ENCODE assay signal across 16 cellular contexts in the genomic region with DNA sequence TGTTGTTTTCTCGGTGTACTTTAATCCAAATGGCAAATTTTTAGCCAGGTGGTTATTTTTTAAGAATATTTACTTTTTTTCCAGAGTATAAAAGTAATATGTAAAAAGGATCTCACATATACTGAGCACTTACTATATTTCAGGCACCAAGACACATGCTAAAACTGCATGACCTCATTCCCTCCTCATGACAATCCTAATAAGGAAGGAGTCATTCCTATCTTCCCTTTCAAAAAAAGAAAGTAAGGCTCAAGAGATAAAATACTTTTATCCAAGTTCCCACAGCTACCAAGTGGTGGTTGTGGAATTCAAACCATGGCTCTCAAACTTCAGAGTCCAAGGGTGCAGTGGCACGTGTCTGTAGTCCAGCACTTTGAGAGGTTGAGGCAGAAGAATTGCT. TPM values are rescaled to one million over a fixed set of nuclear protein-coding genes. Genes with fewer than 3 reads are reported as not detected.
DNase-seq lines count a peak whose midpoint lies in the region; ATAC-seq and TF ChIP-seq lines count a peak whose summit lies in the region.
"Had no signal": no experiment of that assay in that cellular context is flagged by ENCODE, and none has a peak within 500 bp of the region (broad histone marks: within the 10 kb centered on the region; RNA-seq: fewer than 3 reads in every experiment).

No MANE protein-coding gene starts in this region.

- H3K4me3 Mint-ChIP-seq in natural killer cell treated with Interleukin-12 subunit alpha and Interleukin-12 subunit beta and Interleukin-15 and Interleukin-18, amount 100 ng/mL, for 72 hours, result no peak overlapping the region
- H3K4me3 Mint-ChIP-seq: activated naive CD8-positive, alpha-beta T cell had no signal

- 60 to 79% methylated on average over 2 of the region's 2 CpGs for WGBS in heart right ventricle, 2 donors
- WGBS in esophagus squamous epithelium, 2 donors, result 85 to 98% methylated on average over 2 of the region's 2 CpGs

- peak overlapping the region; percentile 57 to 80 for H3K27ac Mint-ChIP-seq in natural killer cell treated with Interleukin-12 subunit alpha and Interleukin-12 subunit beta and Interleukin-15 and Interleukin-18, amount 100 ng/mL, for 72 hours
- H3K27ac Mint-ChIP-seq: activated naive CD8-positive, alpha-beta T cell had no signal

- TF ChIP-seq POLR2A in esophagus squamous epithelium (IDR thresholded peaks at IDR 0.05), result no peak

- peak overlapping the region in 8 of 10 donors; percentile 39 to 83 (median 70) for H3K27ac ChIP-seq in heart right ventricle
- H3K27ac ChIP-seq in esophagus squamous epithelium, result peak overlapping the region; percentile 1 to 80 (median 70)
- H3K27ac ChIP-seq: ovary had no signal

- peaks cover 0 to 20% (median 0%) of the 10 kb centered on the region in 9 donors for H3K36me3 ChIP-seq in heart right ventricle
- H3K36me3 ChIP-seq in esophagus squamous epithelium, result peaks cover 0 to 12% (median 0%) of the 10 kb centered on the region in 3 donors
- H3K36me3 ChIP-seq: ovary had no signal

- H3K9me3 ChIP-seq in heart right ventricle, result no peaks in the 10 kb centered on the region
- no peaks in the 10 kb centered on the region for H3K9me3 ChIP-seq in esophagus squamous epithelium
- H3K9me3 ChIP-seq: ovary had no signal

- ATAC-seq in heart right ventricle, result no peak
- no peak for ATAC-seq in Right ventricle myocardium superior (ENCODE audit: poor library complexity)
- ATAC-seq in natural killer cell treated with Interleukin-12 subunit alpha and Interleukin-12 subunit beta and Interleukin-15 and Interleukin-18, amount 100 ng/mL, for 72 hours, result no peak
- ATAC-seq in HG03280 (IDR thresholded peaks at IDR 0.05; ENCODE audit: unreplicated experiment), result no peak
- ATAC-seq in HG02678 (IDR thresholded peaks at IDR 0.05; ENCODE audit: unreplicated experiment), result no peak

- intact Hi-C loops in heart right ventricle (cut with DNase I), result no loop called here
- intact Hi-C loops in Right ventricle myocardium superior (cut with DNase I), result no loop called here
- intact Hi-C loops in esophagus squamous epithelium (cut with DNase I), result no loop called here

- TF ChIP-seq CTCF in heart right ventricle (IDR thresholded peaks at IDR 0.05) (no peak), esophagus squamous epithelium (IDR thresholded peaks at IDR 0.05) (no peak)

- H3K27me3 ChIP-seq in heart right ventricle (no peaks in the 10 kb centered on the region), esophagus squamous epithelium (no peaks in the 10 kb centered on the region)
- H3K27me3 ChIP-seq: ovary had no signal

- DNase-seq in heart right ventricle, result no peak
- DNase-seq in Right ventricle myocardium superior, result no peak
- no peak for DNase-seq in esophagus squamous epithelium (lab: John Stamatoyannopoulos, UW)
- no peak for DNase-seq in natural killer cell treated with Interleukin-12 subunit alpha and Interleukin-12 subunit beta and Interleukin-15 and Interleukin-18, amount 100 ng/mL, for 72 hours (ENCODE audit: low spot score)
- DNase-seq in GM19240 (ENCODE audit: insufficient read length, low spot score), result no peak
- DNase-seq in activated effector memory CD4-positive, alpha-beta T cell treated with Interleukin-2 at 50 U/mL for 16 hours, result no peak
- DNase-seq: CD4-positive, CD25-positive, alpha-beta regulatory T cell; NCI-H1105 treated with DMSO at 0.1 percent for 48 hours; NCI-H2171 treated with DMSO at 0.1 percent for 48 hours; NCI-H774; ovary; PC-3; stimulated activated CD4-positive, alpha-beta T cell treated with anti-CD3 and anti-CD28 coated beads, Interleukin-4, amount 100 ng/mL, for 1 hour had no signal

- H3K4me3 ChIP-seq in heart right ventricle (no peak overlapping the region), esophagus squamous epithelium (no peak overlapping the region)
- H3K4me3 ChIP-seq: ovary had no signal

- H3K36me3 Mint-ChIP-seq in natural killer cell treated with Interleukin-12 subunit alpha and Interleukin-12 subunit beta and Interleukin-15 and Interleukin-18, amount 100 ng/mL, for 72 hours, result no peaks in the 10 kb centered on the region
- H3K36me3 Mint-ChIP-seq: activated naive CD8-positive, alpha-beta T cell had no signal

- no peaks in the 10 kb centered on the region for H3K9me3 Mint-ChIP-seq in natural killer cell treated with Interleukin-12 subunit alpha and Interleukin-12 subunit beta and Interleukin-15 and Interleukin-18, amount 100 ng/mL, for 72 hours

- peaks cover 70 to 72% of the 10 kb centered on the region in 2 donors for H3K4me1 Mint-ChIP-seq in natural killer cell treated with Interleukin-12 subunit alpha and Interleukin-12 subunit beta and Interleukin-15 and Interleukin-18, amount 100 ng/mL, for 72 hours (ENCODE audit: low read depth in 2 of 2)

- H3K4me1 ChIP-seq in heart right ventricle (peaks cover 22 to 100% (median 81%) of the 10 kb centered on the region in 9 donors), esophagus squamous epithelium (peaks cover 36 to 74% (median 43%) of the 10 kb centered on the region in 3 donors)

- no peaks in the 10 kb centered on the region for H3K27me3 Mint-ChIP-seq in natural killer cell treated with Interleukin-12 subunit alpha and Interleukin-12 subunit beta and Interleukin-15 and Interleukin-18, amount 100 ng/mL, for 72 hours
- H3K27me3 Mint-ChIP-seq: activated naive CD8-positive, alpha-beta T cell; CD4-positive, CD25-positive, alpha-beta regulatory T cell had no signal

RNA-seq across cellular contexts. Expression of a gene that starts 19.4 kb away (rescaled TPM):
- total RNA-seq in heart right ventricle, result 100 to 1,000 TPM in 8 of 10 donors, 10 to 100 TPM in 2; 85.2 to 224 (median 125) TPM
- polyA plus RNA-seq in heart right ventricle, result 10 to 100 TPM; 64.2 to 85.6 TPM
- total RNA-seq in Right ventricle myocardium superior, result 62.9 TPM
- total RNA-seq in esophagus squamous epithelium, result 10 to 100 TPM; 23.7 to 58.9 (median 39.2) TPM
- total RNA-seq in natural killer cell treated with Interleukin-12 subunit alpha and Interleukin-12 subunit beta and Interleukin-15 and Interleukin-18, amount 100 ng/mL, for 72 hours, result 100 to 1,000 TPM; 158 to 191 TPM
